In the genomic region with DNA sequence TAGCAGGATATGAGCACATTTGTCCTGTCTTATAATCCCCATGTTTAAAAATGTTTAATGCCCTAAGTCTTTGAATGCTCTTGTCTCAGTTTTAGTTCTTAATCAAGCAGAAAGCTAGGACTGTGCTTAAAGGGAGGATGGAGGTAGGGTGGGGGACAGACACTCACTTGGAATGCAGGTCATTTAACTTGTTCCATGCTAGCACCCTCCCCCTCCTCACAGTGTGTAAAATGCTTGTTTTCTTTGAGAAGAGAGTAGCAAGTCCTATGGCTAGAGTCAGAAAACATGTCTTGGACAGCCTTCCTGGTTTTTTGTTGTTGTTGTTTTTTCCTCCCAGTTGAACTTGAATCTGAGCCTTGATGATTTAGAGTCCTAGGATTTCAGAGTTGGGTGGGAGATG, we compare ENCODE assay signal across 24 cellular contexts.
"Had no signal": no experiment of that assay in that cellular context is flagged by ENCODE, and none has a peak within 500 bp of the region (broad histone marks: within the 10 kb centered on the region; RNA-seq: fewer than 3 reads in every experiment).

No MANE protein-coding gene starts in this region.

- H2AFZ ChIP-seq: hepatocyte had no signal

- H3K4me3 ChIP-seq: heart right ventricle, hepatocyte, left lung, lower lobe of right lung, ovary, right atrium auricular region, right lobe of liver, smooth muscle cell, stomach, testis, thyroid gland, transverse colon, upper lobe of left lung had no signal

- H3K9me3 ChIP-seq: heart right ventricle, left lung, lower lobe of right lung, ovary, right atrium auricular region, right lobe of liver, stomach, testis, thyroid gland, transverse colon, upper lobe of left lung had no signal

- H3K4me1 ChIP-seq: heart right ventricle, left lung, lower lobe of right lung, right atrium auricular region, right lobe of liver, stomach, thyroid gland, transverse colon, upper lobe of left lung had no signal

- ATAC-seq: heart right ventricle; left cardiac atrium; left lung; lower lobe of right lung; natural killer cell; right lobe of liver; stimulated activated naive B cell treated with anti-CD40 and anti-IgM and Interleukin-4, amounts not matched to agents 10 μg/mL and 1 μg/mL and 100 μg/mL, for 72 hours; stimulated activated naive CD8-positive, alpha-beta T cell treated with anti-CD3 and anti-CD28 coated beads, Interleukin-15, Interleukin-2, amounts not matched to agents 100 U/mL and 50 U/mL, for 24 hours had no signal

- DNase-seq: heart right ventricle; islet precursor cell; kidney glomerular epithelial cell; left cardiac atrium; left lung; lower lobe of right lung; mesendoderm; naive B cell; natural killer cell; ovary; right lobe of liver; stimulated activated CD4-positive, alpha-beta T cell treated with anti-CD3 and anti-CD28 coated beads, Interleukin-15, amount 100 ng/mL, for 24 hours; stimulated activated CD4-positive, alpha-beta T cell treated with anti-CD3 and anti-CD28 coated beads, Interleukin-2, amount 100 ng/mL, for 24 hours; stimulated activated CD4-positive, alpha-beta T cell treated with anti-CD3 and anti-CD28 coated beads, Interleukin-4, amount 100 ng/mL, for 1 hour; stimulated activated naive B cell treated with anti-CD40 and anti-IgM and Interleukin-4, amounts not matched to agents 10 μg/mL and 1 μg/mL and 100 μg/mL, for 72 hours; stimulated activated naive CD8-positive, alpha-beta T cell treated with anti-CD3 and anti-CD28 coated beads, Interleukin-15, Interleukin-2, amounts not matched to agents 100 U/mL and 50 U/mL, for 24 hours; stomach; testis; thyroid gland; transverse colon; upper lobe of left lung had no signal

- H3K27ac ChIP-seq: heart right ventricle, hepatocyte, left lung, lower lobe of right lung, ovary, right atrium auricular region, right lobe of liver, stomach, testis, thyroid gland, transverse colon, upper lobe of left lung had no signal

- H3K4me2 ChIP-seq: hepatocyte, smooth muscle cell had no signal

- H3K79me2 ChIP-seq: hepatocyte had no signal

- H3K36me3 ChIP-seq: heart right ventricle, left lung, lower lobe of right lung, ovary, right atrium auricular region, right lobe of liver, stomach, thyroid gland, transverse colon, upper lobe of left lung had no signal

- H3K27me3 ChIP-seq: hepatocyte, left lung, ovary, right atrium auricular region, right lobe of liver, stomach, testis, thyroid gland, transverse colon, upper lobe of left lung had no signal
